24 cellular contexts compared by ENCODE assay signal in genomic region chr22:37084385-37084784, GRCh38. TPM values are rescaled to one million over a fixed set of nuclear protein-coding genes. Genes with fewer than 3 reads are reported as not detected.
"Had no signal": no experiment of that assay in that cellular context is flagged by ENCODE, and none has a peak within 500 bp of the region (broad histone marks: within the 10 kb centered on the region; RNA-seq: fewer than 3 reads in every experiment).

No MANE protein-coding gene starts in this region.

- H3K4me3 ChIP-seq: esophagus muscularis mucosa, gastrocnemius medialis, heart right ventricle, prostate gland, right lobe of liver, tibial artery, upper lobe of left lung, uterus had no signal

- H3K27ac Mint-ChIP-seq: naive B cell; nephron; stimulated activated memory B cell treated with anti-CD40 and anti-IgM and Interleukin-4, amounts not matched to agents 10 μg/mL and 1 μg/mL and 100 μg/mL, for 72 hours; stimulated activated naive CD8-positive, alpha-beta T cell treated with anti-CD3 and anti-CD28 coated beads, Interleukin-15, Interleukin-2, amounts not matched to agents 100 ng/mL and 50 ng/mL, for 24 hours had no signal

- H3K9me3 ChIP-seq: esophagus muscularis mucosa, gastrocnemius medialis, heart right ventricle, prostate gland, right lobe of liver, tibial artery, upper lobe of left lung, uterus had no signal

- H3K36me3 ChIP-seq: esophagus muscularis mucosa, gastrocnemius medialis, heart right ventricle, prostate gland, right lobe of liver, tibial artery, upper lobe of left lung, uterus had no signal

- H3K9me3 Mint-ChIP-seq: effector memory CD8-positive, alpha-beta T cell; naive B cell; nephron; stimulated activated memory B cell treated with anti-CD40 and anti-IgM and Interleukin-4, amounts not matched to agents 10 μg/mL and 1 μg/mL and 100 μg/mL, for 72 hours; stimulated activated naive CD8-positive, alpha-beta T cell treated with anti-CD3 and anti-CD28 coated beads, Interleukin-15, Interleukin-2, amounts not matched to agents 100 ng/mL and 50 ng/mL, for 24 hours had no signal

- H3K4me3 Mint-ChIP-seq: effector memory CD8-positive, alpha-beta T cell; nephron; stimulated activated memory B cell treated with anti-CD40 and anti-IgM and Interleukin-4, amounts not matched to agents 10 μg/mL and 1 μg/mL and 100 μg/mL, for 72 hours; stimulated activated naive CD8-positive, alpha-beta T cell treated with anti-CD3 and anti-CD28 coated beads, Interleukin-15, Interleukin-2, amounts not matched to agents 100 ng/mL and 50 ng/mL, for 24 hours had no signal

- H3K36me3 Mint-ChIP-seq: naive B cell; stimulated activated memory B cell treated with anti-CD40 and anti-IgM and Interleukin-4, amounts not matched to agents 10 μg/mL and 1 μg/mL and 100 μg/mL, for 72 hours had no signal

- H3K27me3 ChIP-seq: right lobe of liver, upper lobe of left lung, uterus had no signal

- H3K4me1 ChIP-seq: esophagus muscularis mucosa, gastrocnemius medialis, parathyroid adenoma, prostate gland, right lobe of liver, tibial artery, uterus had no signal

- H3K4me1 Mint-ChIP-seq: nephron had no signal

- H3K27ac ChIP-seq: epithelial cell of prostate, esophagus muscularis mucosa, gastrocnemius medialis, heart right ventricle, parathyroid adenoma, prostate gland, right lobe of liver, tibial artery, upper lobe of left lung, uterus had no signal

- ATAC-seq: effector memory CD8-positive, alpha-beta T cell; gastrocnemius medialis; heart right ventricle; right lobe of liver; stimulated activated memory B cell treated with anti-CD40 and anti-IgM and Interleukin-4, amounts not matched to agents 10 μg/mL and 1 μg/mL and 100 μg/mL, for 72 hours had no signal

- DNase-seq: effector memory CD8-positive, alpha-beta T cell; gastrocnemius medialis; heart right ventricle; hypothalamus; kidney glomerular epithelial cell; mesendoderm; naive B cell; right lobe of liver; stimulated activated CD4-positive, alpha-beta T cell treated with anti-CD3 and anti-CD28 coated beads, Interleukin-4, amount 100 ng/mL, for 1 hour; stimulated activated CD8-positive, alpha-beta memory T cell treated with anti-CD3 and anti-CD28 coated beads, Interleukin-4, amount 100 ng/mL, for 48 hours; tibial artery; upper lobe of left lung; uterus had no signal

- H3K27me3 Mint-ChIP-seq: stimulated activated naive CD8-positive, alpha-beta T cell treated with anti-CD3 and anti-CD28 coated beads, Interleukin-15, Interleukin-2, amounts not matched to agents 100 ng/mL and 50 ng/mL, for 24 hours had no signal

RNA-seq across cellular contexts. Expression of gene TMPRSS6, which starts 25.1 kb away (rescaled TPM):
- total RNA-seq: esophagus muscularis mucosa, fibroblast of villous mesenchyme, heart right ventricle, lung microvascular endothelial cell, omental fat pad, renal cortical epithelial cell, uterus had no signal
